ENCODE assay signal across 24 cellular contexts in the genomic region with DNA sequence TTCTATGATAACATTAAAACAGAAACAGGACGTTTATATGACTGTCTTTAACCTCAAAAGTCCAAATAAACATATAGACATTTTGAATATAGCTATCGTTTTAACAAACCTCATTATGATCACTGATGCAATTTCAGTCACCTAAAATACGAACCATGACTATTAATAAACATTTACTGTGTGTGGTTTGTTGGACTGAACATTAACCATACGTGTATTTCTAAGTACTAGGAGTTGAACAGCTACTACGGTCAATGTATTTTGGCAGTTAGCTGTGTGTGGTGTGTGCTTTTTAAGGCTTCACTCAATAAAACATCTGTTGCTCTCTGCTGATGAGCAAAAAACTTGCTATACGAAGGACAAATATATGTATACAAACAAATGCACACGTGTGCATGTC.
"Had no signal": no experiment of that assay in that cellular context is flagged by ENCODE, and none has a peak within 500 bp of the region (broad histone marks: within the 10 kb centered on the region; RNA-seq: fewer than 3 reads in every experiment).

No MANE protein-coding gene starts in this region.

- H3K4me1 Mint-ChIP-seq: activated naive CD8-positive, alpha-beta T cell treated with anti-CD3 and anti-CD28 coated beads, Interleukin-2, amount 10 ng/mL, durations not matched to agents 7 days and 5 days had no signal

- H3K4me3 ChIP-seq: adrenal gland had no signal

- DNase-seq: activated CD4-positive, alpha-beta T cell treated with anti-CD3 and anti-CD28 coated beads for 4 hours; activated CD8-positive, alpha-beta memory T cell treated with anti-CD3 and anti-CD28 coated beads, Interleukin-2, amount 50 U/mL, for 4 hours; activated CD8-positive, alpha-beta T cell treated with anti-CD3 and anti-CD28 coated beads for 36 hours; activated gamma-delta T cell treated with Interleukin-2 at 50 U/mL for 16 hours; activated naive CD4-positive, alpha-beta T cell treated with anti-CD3 and anti-CD28 coated beads, Interleukin-2, amount 50 U/mL, for 16 hours; activated naive CD8-positive, alpha-beta T cell treated with anti-CD3 and anti-CD28 coated beads, Interleukin-2, amount 10 ng/mL, durations not matched to agents 7 days and 5 days; activated T-cell treated with anti-CD3 and anti-CD28 coated beads, Interleukin-2, amount 50 U/mL, for 72 hours; adrenal gland; anterior cingulate cortex; central memory CD4-positive, alpha-beta T cell; NCI-H1092; NCI-H1417 treated with DMSO at 0.1 percent for 48 hours; NCI-H1694; NCI-H2029; NCI-H2107; NCI-H345; NCI-H510A; NCI-H526 treated with DMSO at 0.1 percent for 48 hours; SHP77 had no signal

- H3K27ac ChIP-seq: adrenal gland had no signal

- H3K27me3 Mint-ChIP-seq: activated CD8-positive, alpha-beta T cell treated with anti-CD3 and anti-CD28 coated beads for 36 hours; activated naive CD8-positive, alpha-beta T cell treated with anti-CD3 and anti-CD28 coated beads, Interleukin-2, amount 10 ng/mL, durations not matched to agents 7 days and 5 days had no signal

- H3K9me3 Mint-ChIP-seq: activated CD8-positive, alpha-beta T cell treated with anti-CD3 and anti-CD28 coated beads for 36 hours; activated naive CD8-positive, alpha-beta T cell treated with anti-CD3 and anti-CD28 coated beads, Interleukin-2, amount 10 ng/mL, durations not matched to agents 7 days and 5 days; activated T-helper 2 cell treated with anti-CD3 and anti-CD28 coated beads, Interferon-gamma antibody, Interleukin-2, Interleukin-4, amounts not matched to agents 10 μg/mL and 5 μg/mL and 100 μg/mL, durations not matched to agents 14 hours and 24 hours and 36 hours; T-helper 1 cell treated with Interleukin-12 subunit alpha and Interleukin-12 subunit beta and Interleukin-4 antibody, amounts not matched to agents 30 μg/mL and 1 μg/mL, for 36 hours had no signal

- H3K4me1 ChIP-seq: adrenal gland had no signal

- H3K27me3 ChIP-seq: adrenal gland had no signal

- H3K27ac Mint-ChIP-seq: activated CD8-positive, alpha-beta T cell treated with anti-CD3 and anti-CD28 coated beads for 36 hours; activated naive CD8-positive, alpha-beta T cell treated with anti-CD3 and anti-CD28 coated beads, Interleukin-2, amount 10 ng/mL, durations not matched to agents 7 days and 5 days; activated T-cell treated with anti-CD3 and anti-CD28 coated beads, Interleukin-2, amount 50 U/mL, for 72 hours; activated T-helper 2 cell treated with anti-CD3 and anti-CD28 coated beads, Interferon-gamma antibody, Interleukin-2, Interleukin-4, amounts not matched to agents 10 μg/mL and 5 μg/mL and 100 μg/mL, durations not matched to agents 14 hours and 24 hours and 36 hours; T-helper 1 cell treated with Interleukin-12 subunit alpha and Interleukin-12 subunit beta and Interleukin-4 antibody, amounts not matched to agents 30 μg/mL and 1 μg/mL, for 36 hours had no signal

- H3K36me3 ChIP-seq: adrenal gland had no signal

- ATAC-seq: activated CD4-positive, CD25-positive, alpha-beta regulatory T cell treated with anti-CD3 and anti-CD28 coated beads, Interleukin-2, amount 50 U/mL, for 24 hours; activated CD8-positive, alpha-beta T cell treated with anti-CD3 and anti-CD28 coated beads for 36 hours; activated T-cell treated with anti-CD3 and anti-CD28 coated beads, Interleukin-2, amount 50 U/mL, for 72 hours had no signal

- FAIRE-seq: bronchial epithelial cell, RCC 7860 had no signal

- H3K4me3 Mint-ChIP-seq: activated CD8-positive, alpha-beta T cell treated with anti-CD3 and anti-CD28 coated beads for 36 hours; activated naive CD8-positive, alpha-beta T cell treated with anti-CD3 and anti-CD28 coated beads, Interleukin-2, amount 10 ng/mL, durations not matched to agents 7 days and 5 days; activated T-cell treated with anti-CD3 and anti-CD28 coated beads, Interleukin-2, amount 50 U/mL, for 72 hours; T-helper 1 cell treated with Interleukin-12 subunit alpha and Interleukin-12 subunit beta and Interleukin-4 antibody, amounts not matched to agents 30 μg/mL and 1 μg/mL, for 36 hours had no signal

- H3K9me3 ChIP-seq: adrenal gland had no signal
